In the genomic region with DNA sequence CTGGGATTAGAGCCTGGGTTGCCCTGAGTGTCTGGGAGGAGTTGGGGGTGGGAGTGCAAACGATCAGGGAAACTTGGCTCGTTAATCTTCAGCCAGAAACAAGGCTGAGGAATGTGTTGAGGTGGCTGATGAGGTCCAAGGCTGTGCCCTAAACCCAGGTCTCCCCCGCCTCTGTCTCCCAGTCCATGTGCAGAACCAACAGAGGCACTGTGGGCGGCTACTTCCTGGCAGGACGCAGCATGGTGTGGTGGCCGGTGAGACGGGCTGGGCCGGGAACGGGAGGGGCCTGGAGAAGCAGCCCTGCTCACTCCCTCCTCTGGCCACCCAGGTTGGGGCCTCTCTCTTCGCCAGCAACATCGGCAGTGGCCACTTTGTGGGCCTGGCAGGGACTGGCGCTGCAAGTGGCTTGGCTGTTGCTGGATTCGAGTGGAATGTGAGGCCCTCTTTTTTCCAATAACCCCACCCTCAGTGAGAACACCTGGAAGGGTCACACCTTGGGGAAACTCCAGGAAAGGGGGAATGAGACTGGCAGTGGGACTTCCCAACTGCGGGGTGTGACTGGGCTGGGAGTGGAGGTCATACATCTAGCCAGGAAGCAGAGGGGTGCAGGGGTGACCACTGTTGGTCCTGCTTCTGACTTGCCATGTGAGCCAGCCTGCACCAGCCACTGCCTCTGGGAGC, we compare ENCODE assay signal across 1 cellular context.
TF ChIP-seq lines count a peak whose summit lies in the region.

No MANE protein-coding gene starts in this region.

TF ChIP-seq in HepG2, 621 proteins besides CTCF, POLR2A, EP300 and RAD21 (continued from another document and continues in another):
- TF ChIP-seq, protein P1, sequence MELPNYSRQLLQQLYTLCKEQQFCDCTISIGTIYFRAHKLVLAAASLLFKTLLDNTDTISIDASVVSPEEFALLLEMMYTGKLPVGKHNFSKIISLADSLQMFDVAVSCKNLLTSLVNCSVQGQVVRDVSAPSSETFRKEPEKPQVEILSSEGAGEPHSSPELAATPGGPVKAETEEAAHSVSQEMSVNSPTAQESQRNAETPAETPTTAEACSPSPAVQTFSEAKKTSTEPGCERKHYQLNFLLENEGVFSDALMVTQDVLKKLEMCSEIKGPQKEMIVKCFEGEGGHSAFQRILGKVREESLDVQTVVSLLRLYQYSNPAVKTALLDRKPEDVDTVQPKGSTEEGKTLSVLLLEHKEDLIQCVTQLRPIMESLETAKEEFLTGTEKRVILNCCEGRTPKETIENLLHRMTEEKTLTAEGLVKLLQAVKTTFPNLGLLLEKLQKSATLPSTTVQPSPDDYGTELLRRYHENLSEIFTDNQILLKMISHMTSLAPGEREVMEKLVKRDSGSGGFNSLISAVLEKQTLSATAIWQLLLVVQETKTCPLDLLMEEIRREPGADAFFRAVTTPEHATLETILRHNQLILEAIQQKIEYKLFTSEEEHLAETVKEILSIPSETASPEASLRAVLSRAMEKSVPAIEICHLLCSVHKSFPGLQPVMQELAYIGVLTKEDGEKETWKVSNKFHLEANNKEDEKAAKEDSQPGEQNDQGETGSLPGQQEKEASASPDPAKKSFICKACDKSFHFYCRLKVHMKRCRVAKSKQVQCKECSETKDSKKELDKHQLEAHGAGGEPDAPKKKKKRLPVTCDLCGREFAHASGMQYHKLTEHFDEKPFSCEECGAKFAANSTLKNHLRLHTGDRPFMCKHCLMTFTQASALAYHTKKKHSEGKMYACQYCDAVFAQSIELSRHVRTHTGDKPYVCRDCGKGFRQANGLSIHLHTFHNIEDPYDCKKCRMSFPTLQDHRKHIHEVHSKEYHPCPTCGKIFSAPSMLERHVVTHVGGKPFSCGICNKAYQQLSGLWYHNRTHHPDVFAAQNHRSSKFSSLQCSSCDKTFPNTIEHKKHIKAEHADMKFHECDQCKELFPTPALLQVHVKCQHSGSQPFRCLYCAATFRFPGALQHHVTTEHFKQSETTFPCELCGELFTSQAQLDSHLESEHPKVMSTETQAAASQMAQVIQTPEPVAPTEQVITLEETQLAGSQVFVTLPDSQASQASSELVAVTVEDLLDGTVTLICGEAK (IDR thresholded peaks at IDR 0.05): no peak
- TF ChIP-seq, protein P1 (CRISPR knock-in tag; IDR thresholded peaks at IDR 0.05): no peak
- no peak for TF ChIP-seq SCMH1 (CRISPR knock-in tag; IDR thresholded peaks at IDR 0.05; ENCODE audit: borderline replicate concordance)
- TF ChIP-seq SNAPC2 (CRISPR knock-in tag; IDR thresholded peaks at IDR 0.05): 0 out of 2 replicates have a peak, but pooled peaks have one; percentile 15
- TF ChIP-seq NR0B2 (CRISPR knock-in tag; IDR thresholded peaks at IDR 0.05): 0 out of 2 replicates have a peak, but pooled peaks have one; percentile 12
- TF ChIP-seq ZNF232 (CRISPR knock-in tag; IDR thresholded peaks at IDR 0.05; ENCODE audit: borderline replicate concordance): no peak
- TF ChIP-seq RARG (CRISPR knock-in tag; IDR thresholded peaks at IDR 0.05; ENCODE audit: low read depth): no peak
- TF ChIP-seq, protein P2, sequence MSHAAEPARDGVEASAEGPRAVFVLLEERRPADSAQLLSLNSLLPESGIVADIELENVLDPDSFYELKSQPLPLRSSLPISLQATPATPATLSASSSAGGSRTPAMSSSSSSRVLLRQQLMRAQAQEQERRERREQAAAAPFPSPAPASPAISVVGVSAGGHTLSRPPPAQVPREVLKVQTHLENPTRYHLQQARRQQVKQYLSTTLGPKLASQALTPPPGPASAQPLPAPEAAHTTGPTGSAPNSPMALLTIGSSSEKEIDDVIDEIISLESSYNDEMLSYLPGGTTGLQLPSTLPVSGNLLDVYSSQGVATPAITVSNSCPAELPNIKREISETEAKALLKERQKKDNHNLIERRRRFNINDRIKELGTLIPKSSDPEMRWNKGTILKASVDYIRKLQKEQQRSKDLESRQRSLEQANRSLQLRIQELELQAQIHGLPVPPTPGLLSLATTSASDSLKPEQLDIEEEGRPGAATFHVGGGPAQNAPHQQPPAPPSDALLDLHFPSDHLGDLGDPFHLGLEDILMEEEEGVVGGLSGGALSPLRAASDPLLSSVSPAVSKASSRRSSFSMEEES (CRISPR knock-in tag; IDR thresholded peaks at IDR 0.05): peak; percentile 52; the same call in 1 of the 2 replicates
- no peak for TF ChIP-seq ZBTB37 (CRISPR knock-in tag; IDR thresholded peaks at IDR 0.05)
- TF ChIP-seq ZBTB46 (CRISPR knock-in tag; IDR thresholded peaks at IDR 0.05; ENCODE audit: borderline replicate concordance): peak; percentile 62; the same call in 1 of the 2 replicates
- TF ChIP-seq HMGA1 (CRISPR knock-in tag; conservative IDR thresholded peaks at IDR 0.05): no peak
- TF ChIP-seq ZNF781 (CRISPR knock-in tag; IDR thresholded peaks at IDR 0.05; ENCODE audit: borderline replicate concordance, not compliant biosample characterization): peak; percentile 73
- no peak for TF ChIP-seq ZNF138 (CRISPR knock-in tag; IDR thresholded peaks at IDR 0.05; ENCODE audit: low read depth)
- 0 out of 2 replicates have a peak, but pooled peaks have one; percentile 45 for TF ChIP-seq HMG20B (CRISPR knock-in tag; conservative IDR thresholded peaks at IDR 0.05)
- no peak for TF ChIP-seq ZNF282 (IDR thresholded peaks at IDR 0.05; ENCODE audit: partially characterized antibody)
- peak; percentile 57; the same call in 1 of the 2 replicates for TF ChIP-seq MTA1 (CRISPR knock-in tag; IDR thresholded peaks at IDR 0.05; ENCODE audit: borderline replicate concordance)
- TF ChIP-seq USF2 (IDR thresholded peaks at IDR 0.05; ENCODE audit: low read depth, low read length): no peak
- no peak for TF ChIP-seq USF2 (CRISPR knock-in tag; IDR thresholded peaks at IDR 0.05; ENCODE audit: borderline replicate concordance)
- TF ChIP-seq, protein P3, sequence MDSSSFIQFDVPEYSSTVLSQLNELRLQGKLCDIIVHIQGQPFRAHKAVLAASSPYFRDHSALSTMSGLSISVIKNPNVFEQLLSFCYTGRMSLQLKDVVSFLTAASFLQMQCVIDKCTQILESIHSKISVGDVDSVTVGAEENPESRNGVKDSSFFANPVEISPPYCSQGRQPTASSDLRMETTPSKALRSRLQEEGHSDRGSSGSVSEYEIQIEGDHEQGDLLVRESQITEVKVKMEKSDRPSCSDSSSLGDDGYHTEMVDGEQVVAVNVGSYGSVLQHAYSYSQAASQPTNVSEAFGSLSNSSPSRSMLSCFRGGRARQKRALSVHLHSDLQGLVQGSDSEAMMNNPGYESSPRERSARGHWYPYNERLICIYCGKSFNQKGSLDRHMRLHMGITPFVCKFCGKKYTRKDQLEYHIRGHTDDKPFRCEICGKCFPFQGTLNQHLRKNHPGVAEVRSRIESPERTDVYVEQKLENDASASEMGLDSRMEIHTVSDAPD (CRISPR knock-in tag; IDR thresholded peaks at IDR 0.05): no peak; the same call in 1 of the 2 replicates
- TF ChIP-seq, protein P4, sequence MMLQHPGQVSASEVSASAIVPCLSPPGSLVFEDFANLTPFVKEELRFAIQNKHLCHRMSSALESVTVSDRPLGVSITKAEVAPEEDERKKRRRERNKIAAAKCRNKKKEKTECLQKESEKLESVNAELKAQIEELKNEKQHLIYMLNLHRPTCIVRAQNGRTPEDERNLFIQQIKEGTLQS (CRISPR knock-in tag; IDR thresholded peaks at IDR 0.05): peak; percentile 25; the same call in 1 of the 2 replicates
- TF ChIP-seq PHF8 (CRISPR knock-in tag; IDR thresholded peaks at IDR 0.05): peak; percentile 68
- TF ChIP-seq, protein P5, sequence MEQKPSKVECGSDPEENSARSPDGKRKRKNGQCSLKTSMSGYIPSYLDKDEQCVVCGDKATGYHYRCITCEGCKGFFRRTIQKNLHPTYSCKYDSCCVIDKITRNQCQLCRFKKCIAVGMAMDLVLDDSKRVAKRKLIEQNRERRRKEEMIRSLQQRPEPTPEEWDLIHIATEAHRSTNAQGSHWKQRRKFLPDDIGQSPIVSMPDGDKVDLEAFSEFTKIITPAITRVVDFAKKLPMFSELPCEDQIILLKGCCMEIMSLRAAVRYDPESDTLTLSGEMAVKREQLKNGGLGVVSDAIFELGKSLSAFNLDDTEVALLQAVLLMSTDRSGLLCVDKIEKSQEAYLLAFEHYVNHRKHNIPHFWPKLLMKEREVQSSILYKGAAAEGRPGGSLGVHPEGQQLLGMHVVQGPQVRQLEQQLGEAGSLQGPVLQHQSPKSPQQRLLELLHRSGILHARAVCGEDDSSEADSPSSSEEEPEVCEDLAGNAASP (CRISPR knock-in tag; IDR thresholded peaks at IDR 0.05; ENCODE audit: borderline replicate concordance): no peak
- no peak for TF ChIP-seq ZNF7 (CRISPR knock-in tag; IDR thresholded peaks at IDR 0.05)
- no peak for TF ChIP-seq ZMAT3 (CRISPR knock-in tag; conservative IDR thresholded peaks at IDR 0.05)
- TF ChIP-seq ZNF678 (CRISPR knock-in tag; IDR thresholded peaks at IDR 0.05): no peak
- peak; percentile 84 for TF ChIP-seq ELF3 (CRISPR knock-in tag; IDR thresholded peaks at IDR 0.05)
- 0 out of 2 replicates have a peak, but pooled peaks have one; percentile 40 for TF ChIP-seq KDM3A (CRISPR knock-in tag; IDR thresholded peaks at IDR 0.05; ENCODE audit: low read depth)
- TF ChIP-seq CHD4 (IDR thresholded peaks at IDR 0.05; ENCODE audit: borderline replicate concordance, low read length): no peak
- peak; percentile 50; the same call in 1 of the 2 replicates for TF ChIP-seq NCOA2 (CRISPR knock-in tag; IDR thresholded peaks at IDR 0.05)
